ENCODE assay signal across 11 cellular contexts in genomic region chr6:157536218-157536534, GRCh38.
A peak's percentile ranks its signal among the peaks of the same experiment; 100 is the strongest.
DNase-seq lines count a peak whose midpoint lies in the region; ATAC-seq and TF ChIP-seq lines count a peak whose summit lies in the region.
"Had no signal": no experiment of that assay in that cellular context is flagged by ENCODE, and none has a peak within 500 bp of the region (broad histone marks: within the 10 kb centered on the region; RNA-seq: fewer than 3 reads in every experiment).

No MANE protein-coding gene starts in this region.

- peak overlapping the region; percentile 68 for H3K27ac Mint-ChIP-seq in activated T-cell treated with anti-CD3 and anti-CD28 coated beads, Interleukin-2, amount 50 U/mL, for 24 hours
- H3K27ac Mint-ChIP-seq in T-cell: peak overlapping the region; percentile 87 to 92
- H3K27ac Mint-ChIP-seq: nephron progenitor cell had no signal

- no peak for TF ChIP-seq POLR2A in stomach (IDR thresholded peaks at IDR 0.05)

- H3K9me3 ChIP-seq in hepatocyte (ENCODE audit: low read depth): no peaks in the 10 kb centered on the region
- no peaks in the 10 kb centered on the region for H3K9me3 ChIP-seq in stomach

- H3K27ac ChIP-seq in hepatocyte (peak overlapping the region; percentile 71), stomach (peak overlapping the region in 4 of 5 donors; percentile 30 to 77 (median 58))

- H3K36me3 ChIP-seq in hepatocyte (replicated peaks; ENCODE audit: insufficient read depth, low read depth): no peaks in the 10 kb centered on the region
- no peaks in the 10 kb centered on the region for H3K36me3 ChIP-seq in stomach

- no peak for DNase-seq in activated T-cell treated with anti-CD3 and anti-CD28 coated beads, Interleukin-2, amount 50 U/mL, for 24 hours
- no peak for DNase-seq in activated T-cell treated with anti-CD3 and anti-CD28 coated beads, Interleukin-2, amount 50 U/mL, for 1 hour
- DNase-seq in T-cell: peak in 1 of 34 experiments; percentile 17
- DNase-seq in hepatocyte (ENCODE audit: low spot score): no peak
- DNase-seq in stomach: no peak
- DNase-seq in stimulated activated naive CD4-positive, alpha-beta T cell treated with Interleukin-2 at 50 U/mL for 16 hours (lab: John Stamatoyannopoulos, UW): no peak
- DNase-seq in foreskin fibroblast: no peak
- DNase-seq: glutamatergic neuron; nephron progenitor cell; stimulated activated CD4-positive, alpha-beta T cell treated with anti-CD3 and anti-CD28 coated beads, Interleukin-2, amount 100 ng/mL, for 48 hours had no signal

- no peaks in the 10 kb centered on the region for H3K27me3 ChIP-seq in hepatocyte
- H3K27me3 ChIP-seq in stomach: no peaks in the 10 kb centered on the region

- H3K9me2 ChIP-seq in hepatocyte (replicated peaks; ENCODE audit: insufficient read depth): no peaks in the 10 kb centered on the region

- peak in 2 of 4 experiments; percentile 58 to 73 for ATAC-seq in T-cell (replicated peaks in 1 of 4)
- ATAC-seq in GM19328 (IDR thresholded peaks at IDR 0.05; ENCODE audit: unreplicated experiment): no peak

- peak overlapping the region; percentile 16 for H3K4me2 ChIP-seq in hepatocyte

- peaks cover 41% of the 10 kb centered on the region for H3K4me1 Mint-ChIP-seq in activated T-cell treated with anti-CD3 and anti-CD28 coated beads, Interleukin-2, amount 50 U/mL, for 24 hours (ENCODE audit: low read depth)
- peaks cover 49 to 58% (median 51%) of the 10 kb centered on the region in 3 donors for H3K4me1 Mint-ChIP-seq in T-cell

- H3K27me3 Mint-ChIP-seq in activated T-cell treated with anti-CD3 and anti-CD28 coated beads, Interleukin-2, amount 50 U/mL, for 24 hours: no peaks in the 10 kb centered on the region
- no peaks in the 10 kb centered on the region for H3K27me3 Mint-ChIP-seq in T-cell

- H3K4me3 Mint-ChIP-seq in activated T-cell treated with anti-CD3 and anti-CD28 coated beads, Interleukin-2, amount 50 U/mL, for 24 hours: peak overlapping the region; percentile 30
- H3K4me3 Mint-ChIP-seq in T-cell: peak overlapping the region in 2 of 3 donors; percentile 28 to 55
- H3K4me3 Mint-ChIP-seq: nephron progenitor cell had no signal

- intact Hi-C loops in stomach (cut with DNase I; ENCODE audit: low total_unique reads): no loop called here

- WGBS in hepatocyte (ENCODE audit: low lambda C conversion rate, missing lambda C conversion rate): 39% methylated on average over 2 of the region's 2 CpGs
- 15 to 27% (median 25%) methylated on average over 2 of the region's 2 CpGs for WGBS in stomach, 5 donors

- H3K36me3 Mint-ChIP-seq in activated T-cell treated with anti-CD3 and anti-CD28 coated beads, Interleukin-2, amount 50 U/mL, for 24 hours (ENCODE audit: low read depth): no peaks in the 10 kb centered on the region
- H3K36me3 Mint-ChIP-seq in T-cell: no peaks in the 10 kb centered on the region

- TF ChIP-seq EP300 in stomach (IDR thresholded peaks at IDR 0.05): no peak

- H4K20me1 ChIP-seq in hepatocyte (ENCODE audit: insufficient read depth, poor library complexity, severe bottlenecking): no peaks in the 10 kb centered on the region

- POLR2A ChIA-PET in T-cell (lab: Charles Lee): no interaction called here

- TF ChIP-seq CTCF in hepatocyte (IDR thresholded peaks at IDR 0.05; ENCODE audit: poor library complexity): no peak
- TF ChIP-seq CTCF in stomach (IDR thresholded peaks at IDR 0.05): no peak
- TF ChIP-seq CTCF in foreskin fibroblast (IDR thresholded peaks at IDR 0.05; ENCODE audit: low read depth, low read length): no peak

- H3K4me1 ChIP-seq in hepatocyte (ENCODE audit: insufficient read depth) (peaks cover 59% of the 10 kb centered on the region), stomach (peaks cover 18 to 36% (median 19%) of the 10 kb centered on the region in 4 donors)

- H3K4me3 ChIP-seq in hepatocyte (no peak overlapping the region), stomach (no peak overlapping the region), foreskin fibroblast (ENCODE audit: low read depth in 1 of 2, low read length in 2 of 2) (no peak overlapping the region)

- H3K9me3 Mint-ChIP-seq in activated T-cell treated with anti-CD3 and anti-CD28 coated beads, Interleukin-2, amount 50 U/mL, for 24 hours: no peaks in the 10 kb centered on the region
- no peaks in the 10 kb centered on the region for H3K9me3 Mint-ChIP-seq in T-cell

- peaks cover 25% of the 10 kb centered on the region for H3K79me2 ChIP-seq in hepatocyte

- no peak overlapping the region for H2AFZ ChIP-seq in hepatocyte

- CTCF ChIA-PET in T-cell (lab: Charles Lee): interaction anchor here in 1 of 2 donors (1.4 kb wide), 1 partner anchor 14 kb away, joined by 7 read pairs; no protein-coding TSS in a partner anchor
